Comparison of ENCODE assay signal across 10 cellular contexts in genomic region chr7:12062062-12062461, GRCh38.
DNase-seq lines count a peak whose midpoint lies in the region; ATAC-seq, FAIRE-seq and TF ChIP-seq lines count a peak whose summit lies in the region.
"Had no signal": no experiment of that assay in that cellular context is flagged by ENCODE, and none has a peak within 500 bp of the region (broad histone marks: within the 10 kb centered on the region; RNA-seq: fewer than 3 reads in every experiment).

No MANE protein-coding gene starts in this region.

- no peaks in the 10 kb centered on the region for H3K9me3 ChIP-seq in right cardiac atrium (ENCODE audit: control insufficient read depth, low read length)

- peak; percentile 8 for DNase-seq in DMS53 treated with DMSO at 0.1 percent for 48 hours (lab: John Stamatoyannopoulos, UW; ENCODE audit: unreplicated experiment)
- no peak for DNase-seq in H54 (ENCODE audit: insufficient read length, low spot score)
- peak; percentile 18 for DNase-seq in iPS-NIHi7 (ENCODE audit: extremely low spot score)
- DNase-seq in right cardiac atrium = no peak
- no peak for DNase-seq in NCI-H2029 (lab: John Stamatoyannopoulos, UW)
- no peak for DNase-seq in NCI-H1048 (lab: John Stamatoyannopoulos, UW)
- DNase-seq: NCI-H2171 treated with DMSO at 0.1 percent for 48 hours, occipital lobe had no signal

- no peaks in the 10 kb centered on the region for H3K4me1 ChIP-seq in right cardiac atrium (ENCODE audit: control insufficient read depth, insufficient read depth, low read length)

- ATAC-seq in SK-N-SH treated with all-trans-retinoic acid at 6 μM for 48 hours (peak; percentile 66; the same call in 2 of the 3 replicates), GM19397 (IDR thresholded peaks at IDR 0.05; ENCODE audit: unreplicated experiment) (no peak), right cardiac atrium (no peak)

- intact Hi-C loops in right cardiac atrium (cut with DNase I) = loop anchor here in 1 of 4 donors (10.0 kb wide), 1 partner anchor 263 kb away; no protein-coding TSS in a partner anchor

- FAIRE-seq in H54 (lab: Jason Lieb, UNC) = peak; percentile 85

- H3K4me3 ChIP-seq in right cardiac atrium (ENCODE audit: low read length) = no peak overlapping the region

- no peak overlapping the region for H3K27ac ChIP-seq in right cardiac atrium (ENCODE audit: low read length)

- TF ChIP-seq POLR2A in H54 (IDR thresholded peaks at IDR 0.05; ENCODE audit: low read depth, low read length) = no peak

- no peaks in the 10 kb centered on the region for H3K27me3 ChIP-seq in right cardiac atrium (ENCODE audit: control insufficient read depth, insufficient read depth)

TF ChIP-seq in SK-N-SH treated with all-trans-retinoic acid at 6 μM for 48 hours, 23 proteins besides CTCF, POLR2A, EP300 and RAD21:
- TF ChIP-seq CSDC2 (CRISPR knock-in tag; IDR thresholded peaks at IDR 0.05) (no peak), SNAI2 (CRISPR knock-in tag; IDR thresholded peaks at IDR 0.05) (no peak), ZNF70 (CRISPR knock-in tag; IDR thresholded peaks at IDR 0.05) (no peak), PPARA (CRISPR knock-in tag; IDR thresholded peaks at IDR 0.05; ENCODE audit: borderline replicate concordance) (no peak), TOX (CRISPR knock-in tag; IDR thresholded peaks at IDR 0.05; ENCODE audit: borderline replicate concordance) (no peak), ZNF565 (CRISPR knock-in tag; conservative IDR thresholded peaks at IDR 0.05; ENCODE audit: low read depth) (no peak), ESRRG (CRISPR knock-in tag; IDR thresholded peaks at IDR 0.05) (no peak)
- TF ChIP-seq, protein P1, sequence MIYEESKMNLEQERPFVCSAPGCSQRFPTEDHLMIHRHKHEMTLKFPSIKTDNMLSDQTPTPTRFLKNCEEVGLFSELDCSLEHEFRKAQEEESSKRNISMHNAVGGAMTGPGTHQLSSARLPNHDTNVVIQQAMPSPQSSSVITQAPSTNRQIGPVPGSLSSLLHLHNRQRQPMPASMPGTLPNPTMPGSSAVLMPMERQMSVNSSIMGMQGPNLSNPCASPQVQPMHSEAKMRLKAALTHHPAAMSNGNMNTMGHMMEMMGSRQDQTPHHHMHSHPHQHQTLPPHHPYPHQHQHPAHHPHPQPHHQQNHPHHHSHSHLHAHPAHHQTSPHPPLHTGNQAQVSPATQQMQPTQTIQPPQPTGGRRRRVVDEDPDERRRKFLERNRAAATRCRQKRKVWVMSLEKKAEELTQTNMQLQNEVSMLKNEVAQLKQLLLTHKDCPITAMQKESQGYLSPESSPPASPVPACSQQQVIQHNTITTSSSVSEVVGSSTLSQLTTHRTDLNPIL (CRISPR knock-in tag; IDR thresholded peaks at IDR 0.05; ENCODE audit: low read depth) = no peak

Comparison
In these comparisons a context has a peak if more than half of its experiments do, and no peak if none do; other contexts are left out.
1. DNase-seq: peak in DMS53 treated with DMSO at 0.1 percent for 48 hours (single experiment) and iPS-NIHi7 (single experiment); none in H54 (single experiment), right cardiac atrium (0 of 3), NCI-H2029 (single experiment) and NCI-H1048 (single experiment).